In the genomic region with DNA sequence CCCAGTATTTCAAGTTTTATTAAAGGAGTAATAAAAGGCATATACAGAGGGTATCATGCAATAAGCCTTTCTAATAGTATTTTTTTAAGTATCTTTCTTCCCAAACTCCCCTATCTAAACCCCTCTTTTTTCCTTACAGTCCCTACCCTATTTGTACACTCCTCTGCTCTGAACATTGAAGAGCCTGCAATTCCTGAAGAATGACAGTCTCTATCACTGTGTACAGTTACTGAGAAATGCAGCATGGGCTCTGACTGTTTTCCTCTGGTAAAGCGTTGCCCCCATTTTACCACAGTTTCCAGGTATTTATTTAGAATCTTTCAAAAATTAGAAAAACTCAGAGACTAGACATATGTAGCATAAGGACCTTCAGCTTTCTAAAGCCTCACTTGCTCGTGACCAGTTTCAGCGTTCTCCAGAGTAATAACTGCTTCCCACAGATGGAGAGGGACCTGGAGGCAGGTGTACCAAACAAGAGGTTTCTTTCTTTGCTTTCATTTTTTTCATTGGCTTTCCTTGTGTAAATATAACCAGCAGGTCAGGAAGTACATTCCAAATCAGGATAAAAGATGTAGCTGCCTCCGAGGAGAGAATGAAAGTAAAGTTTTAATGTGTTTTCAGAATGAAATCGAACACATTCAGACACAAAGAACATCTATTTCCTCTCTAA, we compare ENCODE assay signal across 11 cellular contexts.
DNase-seq lines count a peak whose midpoint lies in the region; TF ChIP-seq lines count a peak whose summit lies in the region.
"Had no signal": no experiment of that assay in that cellular context is flagged by ENCODE, and none has a peak within 500 bp of the region (broad histone marks: within the 10 kb centered on the region; RNA-seq: fewer than 3 reads in every experiment).

No MANE protein-coding gene starts in this region.

- TF ChIP-seq CTCF in AG10803 (conservative IDR thresholded peaks at IDR 0.05; ENCODE audit: low read length) (no peak), KMS-11 (conservative IDR thresholded peaks at IDR 0.05; ENCODE audit: low read depth, low read length) (no peak), fibroblast of villous mesenchyme (IDR thresholded peaks at IDR 0.05; ENCODE audit: insufficient read depth, low read depth, low read length) (no peak), endodermal cell (conservative IDR thresholded peaks at IDR 0.05) (no peak)

- no peak overlapping the region for H3K27ac Mint-ChIP-seq in endodermal cell

- no peaks in the 10 kb centered on the region for H3K27me3 Mint-ChIP-seq in endodermal cell (ENCODE audit: insufficient read depth)

- no peaks in the 10 kb centered on the region for H3K9me3 ChIP-seq in endodermal cell (ENCODE audit: control insufficient read depth, low read length)
- no peaks in the 10 kb centered on the region for H3K9me3 ChIP-seq in effector memory CD4-positive, alpha-beta T cell (ENCODE audit: control insufficient read depth, low read length)
- H3K9me3 ChIP-seq: tibial nerve had no signal

- H3K27me3 ChIP-seq in KMS-11 (ENCODE audit: insufficient read depth, low read depth) (no peaks in the 10 kb centered on the region), endodermal cell (ENCODE audit: control insufficient read depth, insufficient read depth, low read length, poor library complexity, severe bottlenecking) (no peaks in the 10 kb centered on the region)
- H3K27me3 ChIP-seq in effector memory CD4-positive, alpha-beta T cell (replicated peaks; ENCODE audit: control insufficient read depth, insufficient read depth, low read length, poor library complexity, severe bottlenecking): no peaks in the 10 kb centered on the region
- H3K27me3 ChIP-seq: BLaER1 treated with 17β-estradiol and CSF1 and Interleukin-3, amounts not matched to agents 10 nM and 100 nM; tibial nerve had no signal

- H3K4me1 Mint-ChIP-seq in endodermal cell: no peaks in the 10 kb centered on the region

- no peak overlapping the region for H3K9ac ChIP-seq in KMS-11
- H3K9ac ChIP-seq in endodermal cell (ENCODE audit: extremely low read depth, low read length, poor library complexity, severe bottlenecking): no peak overlapping the region
- H3K9ac ChIP-seq: BLaER1 treated with 17β-estradiol and CSF1 and Interleukin-3, amounts not matched to agents 10 nM and 100 nM had no signal

- no peaks in the 10 kb centered on the region for H3K4me1 ChIP-seq in KMS-11 (ENCODE audit: low read depth, poor library complexity, severe bottlenecking)
- H3K4me1 ChIP-seq in endodermal cell (ENCODE audit: control insufficient read depth, insufficient read depth, low read length): no peaks in the 10 kb centered on the region
- H3K4me1 ChIP-seq in effector memory CD4-positive, alpha-beta T cell (ENCODE audit: control insufficient read depth, insufficient read depth, low read length, poor library complexity, severe bottlenecking): no peaks in the 10 kb centered on the region
- H3K4me1 ChIP-seq: BLaER1 treated with 17β-estradiol and CSF1 and Interleukin-3, amounts not matched to agents 10 nM and 100 nM had no signal

- H3K36me3 ChIP-seq in KMS-11 (ENCODE audit: insufficient read depth): no peaks in the 10 kb centered on the region
- H3K36me3 ChIP-seq in endodermal cell (ENCODE audit: control insufficient read depth, insufficient read depth, low read length): no peaks in the 10 kb centered on the region
- no peaks in the 10 kb centered on the region for H3K36me3 ChIP-seq in effector memory CD4-positive, alpha-beta T cell (ENCODE audit: control insufficient read depth, insufficient read depth, low read length)
- H3K36me3 ChIP-seq: BLaER1 treated with 17β-estradiol and CSF1 and Interleukin-3, amounts not matched to agents 10 nM and 100 nM; tibial nerve had no signal

- H3K4me3 ChIP-seq in AG10803 (ENCODE audit: low read length) (peak overlapping the region; percentile 32), KMS-11 (IDR thresholded peaks at IDR 0.05; ENCODE audit: insufficient read depth, low read depth, low read length) (no peak overlapping the region), fibroblast of villous mesenchyme (ENCODE audit: low read depth, low read length) (peak overlapping the region; percentile 28), endodermal cell (ENCODE audit: low read length) (no peak overlapping the region)
- H3K4me3 ChIP-seq in effector memory CD4-positive, alpha-beta T cell (ENCODE audit: insufficient read depth, low read depth, low read length, poor library complexity, severe bottlenecking): no peak overlapping the region
- H3K4me3 ChIP-seq: BLaER1 treated with 17β-estradiol and CSF1 and Interleukin-3, amounts not matched to agents 10 nM and 100 nM had no signal

- H2AFZ ChIP-seq in KMS-11 (ENCODE audit: low read depth): 0 out of 2 replicates have a peak overlapping the region, but pooled peaks have one; percentile 16

- H3K4me3 Mint-ChIP-seq in endodermal cell: no peak overlapping the region
- H3K4me3 Mint-ChIP-seq: activated T-cell treated with anti-CD3 and anti-CD28 coated beads, Interleukin-2, amount 50 U/mL, for 4 hours had no signal

- no peak overlapping the region for H3K4me2 ChIP-seq in KMS-11

- H3K36me3 Mint-ChIP-seq in endodermal cell (ENCODE audit: low read depth): no peaks in the 10 kb centered on the region

- H3K79me2 ChIP-seq in KMS-11 (ENCODE audit: insufficient read depth, low read depth): no peaks in the 10 kb centered on the region

- H3K27ac ChIP-seq in KMS-11 (no peak overlapping the region), endodermal cell (ENCODE audit: low read depth, low read length) (no peak overlapping the region)
- H3K27ac ChIP-seq in effector memory CD4-positive, alpha-beta T cell (ENCODE audit: insufficient read depth, low read length, poor library complexity, severe bottlenecking): no peak overlapping the region
- H3K27ac ChIP-seq: BLaER1 treated with 17β-estradiol and CSF1 and Interleukin-3, amounts not matched to agents 10 nM and 100 nM; tibial nerve had no signal

- H4K20me1 ChIP-seq in KMS-11 (ENCODE audit: insufficient read depth): no peaks in the 10 kb centered on the region
- H4K20me1 ChIP-seq: BLaER1 treated with 17β-estradiol and CSF1 and Interleukin-3, amounts not matched to agents 10 nM and 100 nM had no signal

- WGBS in endodermal cell (ENCODE audit: insufficient coverage in 1 of 2, insufficient read length in 1 of 2), 2 experiments: 93 to 94% methylated on average over 3 to 4 of the region's 5 CpGs

- DNase-seq in AG10803 (ENCODE audit: low read depth) (no peak), OCI-M1 (lab: John Stamatoyannopoulos, UW) (peak; percentile 18), fibroblast of villous mesenchyme (ENCODE audit: low read depth) (no peak), endodermal cell (no peak), CD1c-positive myeloid dendritic cell (ENCODE audit: extremely low spot score) (no peak), epidermal melanocyte (ENCODE audit: insufficient read length, low spot score) (no peak)
- no peak for DNase-seq in effector memory CD4-positive, alpha-beta T cell
- DNase-seq: activated T-cell treated with anti-CD3 and anti-CD28 coated beads, Interleukin-2, amount 50 U/mL, for 4 hours had no signal

- no peaks in the 10 kb centered on the region for H3K9me3 Mint-ChIP-seq in endodermal cell

Comparison
In these comparisons a context has a peak if more than half of its experiments do, and no peak if none do; other contexts are left out.
1. H3K4me3 ChIP-seq: peak in AG10803 (single experiment) and fibroblast of villous mesenchyme (single experiment); none in KMS-11 (single experiment), endodermal cell (single experiment) and effector memory CD4-positive, alpha-beta T cell (single experiment).